Comparison of ENCODE assay signal across 29 cellular contexts in the genomic region with DNA sequence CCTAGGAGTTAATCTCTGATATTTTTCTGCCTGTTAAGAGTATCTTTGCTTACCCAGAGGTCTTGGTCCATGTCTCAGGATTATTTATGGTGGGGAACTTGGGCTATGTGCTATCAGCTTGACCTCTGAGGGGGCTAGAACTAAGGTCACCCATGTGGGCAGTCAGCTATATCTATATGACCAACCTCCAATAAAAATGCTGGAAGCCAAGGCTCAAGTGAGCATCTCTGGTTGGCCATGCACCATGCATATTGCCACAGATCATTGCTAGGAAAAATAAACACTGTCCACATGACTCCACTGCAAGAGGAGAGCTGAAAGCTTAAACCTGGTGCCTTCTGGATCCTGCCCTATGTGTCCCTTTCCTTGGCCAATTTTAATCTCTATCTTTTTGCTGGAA.
DNase-seq lines count a peak whose midpoint lies in the region; ATAC-seq and TF ChIP-seq lines count a peak whose summit lies in the region.
"Had no signal": no experiment of that assay in that cellular context is flagged by ENCODE, and none has a peak within 500 bp of the region (broad histone marks: within the 10 kb centered on the region; RNA-seq: fewer than 3 reads in every experiment).

No MANE protein-coding gene starts in this region.

- TF ChIP-seq EP300 in transverse colon (IDR thresholded peaks at IDR 0.05; ENCODE audit: low read depth): no peak

- no peaks in the 10 kb centered on the region for H3K9me3 ChIP-seq in body of pancreas
- H3K9me3 ChIP-seq in transverse colon: peaks cover 0 to 6% of the 10 kb centered on the region in 2 donors
- H3K9me3 ChIP-seq in naive thymus-derived CD4-positive, alpha-beta T cell (ENCODE audit: control insufficient read depth in 2 of 3, low read length in 3 of 3): no peaks in the 10 kb centered on the region
- H3K9me3 ChIP-seq: ovary, thoracic aorta, vagina had no signal

- no peak overlapping the region for H3K4me3 Mint-ChIP-seq in naive thymus-derived CD4-positive, alpha-beta T cell
- H3K4me3 Mint-ChIP-seq: activated CD8-positive, alpha-beta T cell treated with anti-CD3 and anti-CD28 coated beads, Interleukin-2, amount 10 ng/mL, durations not matched to agents 7 days and 5 days; CD8-positive, alpha-beta T cell; natural killer cell; T-cell had no signal

- no peaks in the 10 kb centered on the region for H3K27me3 Mint-ChIP-seq in naive thymus-derived CD4-positive, alpha-beta T cell
- H3K27me3 Mint-ChIP-seq: T-cell had no signal

- H3K36me3 Mint-ChIP-seq in naive thymus-derived CD4-positive, alpha-beta T cell: no peaks in the 10 kb centered on the region
- H3K36me3 Mint-ChIP-seq: CD8-positive, alpha-beta T cell; natural killer cell; T-cell had no signal

- H3K27ac ChIP-seq in body of pancreas (no peak overlapping the region), transverse colon (no peak overlapping the region)
- H3K27ac ChIP-seq in naive thymus-derived CD4-positive, alpha-beta T cell (ENCODE audit: low read depth, low read length): no peak overlapping the region
- H3K27ac ChIP-seq: GM23248, hepatocyte, ovary, Peyer's patch, thoracic aorta, vagina had no signal

- H3K4me3 ChIP-seq in choroid plexus epithelial cell (ENCODE audit: low read depth, low read length): no peak overlapping the region
- H3K4me3 ChIP-seq in body of pancreas: no peak overlapping the region
- H3K4me3 ChIP-seq in transverse colon: no peak overlapping the region
- no peak overlapping the region for H3K4me3 ChIP-seq in naive thymus-derived CD4-positive, alpha-beta T cell (ENCODE audit: low read length)
- H3K4me3 ChIP-seq: GM23248, hepatocyte, ovary, Peyer's patch, thoracic aorta, vagina had no signal

- no peak for ATAC-seq in body of pancreas
- ATAC-seq in naive thymus-derived CD4-positive, alpha-beta T cell: no peak
- ATAC-seq: activated CD4-positive, CD25-positive, alpha-beta regulatory T cell treated with anti-CD3 and anti-CD28 coated beads, Interleukin-2, amount 50 U/mL, for 24 hours; activated CD8-positive, alpha-beta T cell treated with anti-CD3 and anti-CD28 coated beads, Interleukin-2, amount 10 ng/mL, durations not matched to agents 7 days and 5 days; CD8-positive, alpha-beta T cell; natural killer cell; T-cell had no signal

- TF ChIP-seq CTCF in choroid plexus epithelial cell (conservative IDR thresholded peaks at IDR 0.05; ENCODE audit: low read depth, low read length) (no peak), body of pancreas (IDR thresholded peaks at IDR 0.05) (no peak), transverse colon (IDR thresholded peaks at IDR 0.05) (no peak)

- no peaks in the 10 kb centered on the region for H3K36me3 ChIP-seq in body of pancreas (replicated peaks in 1 of 2; ENCODE audit: insufficient read depth in 1 of 2, low read depth in 2 of 2)
- no peaks in the 10 kb centered on the region for H3K36me3 ChIP-seq in transverse colon
- no peaks in the 10 kb centered on the region for H3K36me3 ChIP-seq in naive thymus-derived CD4-positive, alpha-beta T cell (ENCODE audit: control insufficient read depth in 2 of 3, insufficient read depth in 3 of 3, low read length in 3 of 3)
- H3K36me3 ChIP-seq: ovary, Peyer's patch, thoracic aorta, vagina had no signal

- POLR2A ChIA-PET in naive thymus-derived CD4-positive, alpha-beta T cell (lab: Charles Lee): no interaction called here

- peak; percentile 59 for DNase-seq in EH (ENCODE audit: low read depth)
- DNase-seq in OCI-M1 (lab: John Stamatoyannopoulos, UW): peak; percentile 35
- peak; percentile 53 for DNase-seq in choroid plexus epithelial cell (ENCODE audit: low read depth)
- peak; percentile 62 for DNase-seq in left kidney (ENCODE audit: low read depth, low spot score)
- DNase-seq in activated effector memory CD4-positive, alpha-beta T cell treated with anti-CD3 and anti-CD28 coated beads, Interleukin-2, amount 50 U/mL, for 16 hours: no peak
- no peak for DNase-seq in body of pancreas
- DNase-seq in transverse colon: no peak
- DNase-seq in naive thymus-derived CD4-positive, alpha-beta T cell: no peak
- DNase-seq: activated CD8-positive, alpha-beta T cell treated with anti-CD3 and anti-CD28 coated beads, Interleukin-2, amount 10 ng/mL, durations not matched to agents 7 days and 5 days; activated naive CD4-positive, alpha-beta T cell; caudate nucleus; CD8-positive, alpha-beta T cell; GM23248; midbrain; natural killer cell; NCI-H1417 treated with DMSO at 0.1 percent for 48 hours; NCI-H510A; NK-92 treated with Interleukin-12 subunit alpha and Interleukin-12 subunit beta, amount 100 ng/mL, for 24 hours; ovary; Peyer's patch; SIG-M5; stimulated activated CD4-positive, alpha-beta T cell treated with anti-CD3 and anti-CD28 coated beads, Interleukin-12 subunit alpha, Interleukin-12 subunit beta, amount 100 ng/mL, for 4 hours; stimulated activated CD4-positive, alpha-beta T cell treated with anti-CD3 and anti-CD28 coated beads, Interleukin-4, amount 100 ng/mL, for 24 hours; stimulated activated naive CD4-positive, alpha-beta T cell treated with Interleukin-2 at 50 U/mL for 16 hours; T-cell had no signal

- H3K27me3 ChIP-seq in body of pancreas (no peaks in the 10 kb centered on the region), transverse colon (no peaks in the 10 kb centered on the region)
- H3K27me3 ChIP-seq in naive thymus-derived CD4-positive, alpha-beta T cell (ENCODE audit: control insufficient read depth in 2 of 2, insufficient read depth in 2 of 2, low read length in 2 of 2): no peaks in the 10 kb centered on the region
- H3K27me3 ChIP-seq: hepatocyte, ovary, Peyer's patch, vagina had no signal

- in situ Hi-C loops in transverse colon (cut with MboI; ENCODE audit: low pct_ligation_motif_present in 1 of 4, low pct_unique_long_range_greater_than_20kb in 1 of 4, low sequenced_read_pairs in 3 of 4): no loop called here

- intact Hi-C loops in body of pancreas (cut with DNase I) (no loop called here), transverse colon (cut with DNase I; ENCODE audit: low total_unique reads) (no loop called here)
- intact Hi-C loops in naive thymus-derived CD4-positive, alpha-beta T cell (cut with micrococcal nuclease): no loop called here

- H3K4me1 Mint-ChIP-seq in naive thymus-derived CD4-positive, alpha-beta T cell: no peaks in the 10 kb centered on the region
- H3K4me1 Mint-ChIP-seq: natural killer cell, T-cell had no signal

- no peak overlapping the region for H3K27ac Mint-ChIP-seq in naive thymus-derived CD4-positive, alpha-beta T cell
- H3K27ac Mint-ChIP-seq: activated CD8-positive, alpha-beta T cell treated with anti-CD3 and anti-CD28 coated beads, Interleukin-2, amount 10 ng/mL, durations not matched to agents 7 days and 5 days; CD8-positive, alpha-beta T cell; natural killer cell; T-cell had no signal

- H3K4me1 ChIP-seq in body of pancreas (no peaks in the 10 kb centered on the region), transverse colon (no peaks in the 10 kb centered on the region)
- H3K4me1 ChIP-seq in naive thymus-derived CD4-positive, alpha-beta T cell (ENCODE audit: control insufficient read depth in 2 of 2, insufficient read depth in 2 of 2, low read length in 2 of 2): no peaks in the 10 kb centered on the region
- H3K4me1 ChIP-seq: Peyer's patch, vagina had no signal

- TF ChIP-seq POLR2A in body of pancreas (IDR thresholded peaks at IDR 0.05): no peak
- TF ChIP-seq POLR2A in transverse colon (IDR thresholded peaks at IDR 0.05): no peak

- CTCF ChIA-PET in naive thymus-derived CD4-positive, alpha-beta T cell (lab: Charles Lee): no interaction called here

- peaks cover 0 to 16% (median 8%) of the 10 kb centered on the region in 11 donors for H3K9me3 Mint-ChIP-seq in naive thymus-derived CD4-positive, alpha-beta T cell

Comparison
In these comparisons a context has a peak if more than half of its experiments do, and no peak if none do; other contexts are left out.
1. DNase-seq: peak in EH (single experiment), OCI-M1 (single experiment), choroid plexus epithelial cell (single experiment) and left kidney (single experiment); none in activated effector memory CD4-positive, alpha-beta T cell treated with anti-CD3 and anti-CD28 coated beads, Interleukin-2, amount 50 U/mL, for 16 hours (single experiment), body of pancreas (0 of 4), transverse colon (single experiment) and naive thymus-derived CD4-positive, alpha-beta T cell (0 of 9).